14 cellular contexts compared by ENCODE assay signal in the genomic region with DNA sequence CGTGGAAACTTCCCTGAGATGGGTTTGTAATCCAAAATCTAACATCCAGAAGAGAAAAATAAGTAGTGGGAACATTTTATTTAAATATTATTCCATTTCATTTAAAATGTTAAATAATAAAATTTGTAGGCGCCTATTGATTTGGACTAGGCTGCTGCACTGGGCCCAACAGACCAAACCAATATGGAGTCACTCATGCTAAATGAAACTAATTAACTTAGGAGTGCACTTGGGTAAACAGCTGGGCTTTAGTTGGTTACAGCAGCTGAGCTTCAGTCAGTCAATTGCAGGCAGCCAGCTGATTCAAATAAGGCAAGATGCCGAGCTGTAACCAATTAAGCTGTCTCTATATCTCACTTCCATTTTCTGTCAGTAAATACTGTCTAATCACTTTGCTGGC.
DNase-seq lines count a peak whose midpoint lies in the region; ATAC-seq and TF ChIP-seq lines count a peak whose summit lies in the region.
"Had no signal": no experiment of that assay in that cellular context is flagged by ENCODE, and none has a peak within 500 bp of the region (broad histone marks: within the 10 kb centered on the region; RNA-seq: fewer than 3 reads in every experiment).

No MANE protein-coding gene starts in this region.

- no peak overlapping the region for H3K4me3 Mint-ChIP-seq in dendritic cell treated with granulocyte-macrophage colony-stimulating factor and Interleukin-4, amounts not matched to agents 40 ng/mL and 50 ng/mL, for 4 days
- H3K4me3 Mint-ChIP-seq in glutamatergic neuron (ENCODE audit: unreplicated experiment), result no peak overlapping the region
- no peak overlapping the region for H3K4me3 Mint-ChIP-seq in effector memory CD8-positive, alpha-beta T cell
- H3K4me3 Mint-ChIP-seq: CD4-positive, alpha-beta T cell had no signal

- no peak for TF ChIP-seq CTCF in glutamatergic neuron (IDR thresholded peaks at IDR 0.05; ENCODE audit: partially characterized antibody, unreplicated experiment)

- H3K27ac Mint-ChIP-seq in dendritic cell treated with granulocyte-macrophage colony-stimulating factor and Interleukin-4, amounts not matched to agents 40 ng/mL and 50 ng/mL, for 4 days, result peak overlapping the region; percentile 51
- H3K27ac Mint-ChIP-seq in glutamatergic neuron (ENCODE audit: unreplicated experiment), result no peak overlapping the region
- H3K27ac Mint-ChIP-seq in effector memory CD8-positive, alpha-beta T cell, result no peak overlapping the region
- H3K27ac Mint-ChIP-seq: CD4-positive, alpha-beta T cell had no signal

- DNase-seq in NCI-H82 (lab: John Stamatoyannopoulos, UW) (peak; percentile 44), NCI-H82 treated with DMSO at 0.1 percent for 48 hours (lab: John Stamatoyannopoulos, UW; ENCODE audit: unreplicated experiment) (no peak), CD1c-positive myeloid dendritic cell (ENCODE audit: extremely low spot score) (peak; percentile 9), NCI-H146 treated with DMSO at 0.1 percent for 48 hours (lab: John Stamatoyannopoulos, UW; ENCODE audit: unreplicated experiment) (peak; percentile 31), glutamatergic neuron (no peak)
- DNase-seq in effector memory CD8-positive, alpha-beta T cell, result no peak
- DNase-seq: 8988T; AML-193; CD4-positive, alpha-beta T cell; DMS153; DMS79 treated with DMSO at 0.1 percent for 48 hours; EL had no signal

- H3K4me1 Mint-ChIP-seq in dendritic cell treated with granulocyte-macrophage colony-stimulating factor and Interleukin-4, amounts not matched to agents 40 ng/mL and 50 ng/mL, for 4 days (ENCODE audit: low read depth), result peaks cover 36% of the 10 kb centered on the region
- peaks cover 28% of the 10 kb centered on the region for H3K4me1 Mint-ChIP-seq in glutamatergic neuron (ENCODE audit: low read depth, unreplicated experiment)
- H3K4me1 Mint-ChIP-seq in effector memory CD8-positive, alpha-beta T cell (ENCODE audit: low read depth in 2 of 2), result no peaks in the 10 kb centered on the region

- H3K27me3 Mint-ChIP-seq in dendritic cell treated with granulocyte-macrophage colony-stimulating factor and Interleukin-4, amounts not matched to agents 40 ng/mL and 50 ng/mL, for 4 days, result no peaks in the 10 kb centered on the region
- peaks cover 8% of the 10 kb centered on the region for H3K27me3 Mint-ChIP-seq in glutamatergic neuron (ENCODE audit: unreplicated experiment)
- H3K27me3 Mint-ChIP-seq in effector memory CD8-positive, alpha-beta T cell, result peaks cover 7 to 26% of the 10 kb centered on the region in 2 donors

- no peaks in the 10 kb centered on the region for H3K36me3 Mint-ChIP-seq in dendritic cell treated with granulocyte-macrophage colony-stimulating factor and Interleukin-4, amounts not matched to agents 40 ng/mL and 50 ng/mL, for 4 days (ENCODE audit: low read depth)
- H3K36me3 Mint-ChIP-seq in glutamatergic neuron (ENCODE audit: unreplicated experiment), result no peaks in the 10 kb centered on the region
- no peaks in the 10 kb centered on the region for H3K36me3 Mint-ChIP-seq in effector memory CD8-positive, alpha-beta T cell (ENCODE audit: insufficient read depth)

- intact Hi-C loops in dendritic cell treated with granulocyte-macrophage colony-stimulating factor and Interleukin-4, amounts not matched to agents 40 ng/mL and 50 ng/mL, for 4 days (cut with micrococcal nuclease), result no loop called here

- ATAC-seq in effector memory CD8-positive, alpha-beta T cell (replicated peaks), result no peak
- ATAC-seq: HepG2 had no signal

- no peaks in the 10 kb centered on the region for H3K9me3 Mint-ChIP-seq in dendritic cell treated with granulocyte-macrophage colony-stimulating factor and Interleukin-4, amounts not matched to agents 40 ng/mL and 50 ng/mL, for 4 days
- H3K9me3 Mint-ChIP-seq in glutamatergic neuron (ENCODE audit: unreplicated experiment), result peaks cover 8% of the 10 kb centered on the region
- H3K9me3 Mint-ChIP-seq in effector memory CD8-positive, alpha-beta T cell, result peaks cover 0 to 2% of the 10 kb centered on the region in 2 donors
- H3K9me3 Mint-ChIP-seq: CD4-positive, alpha-beta T cell had no signal

Comparison
In these comparisons a context has a peak if more than half of its experiments do, and no peak if none do; other contexts are left out.
1. DNase-seq: peak in NCI-H82 (single experiment), CD1c-positive myeloid dendritic cell (single experiment) and NCI-H146 treated with DMSO at 0.1 percent for 48 hours (single experiment); none in NCI-H82 treated with DMSO at 0.1 percent for 48 hours (single experiment), glutamatergic neuron (single experiment) and effector memory CD8-positive, alpha-beta T cell (0 of 3).